ENCODE assay signal across 10 cellular contexts in genomic region chr1:2134232-2134603, GRCh38.
A peak's percentile ranks its signal among the peaks of the same experiment; 100 is the strongest.
DNase-seq lines count a peak whose midpoint lies in the region; ATAC-seq and TF ChIP-seq lines count a peak whose summit lies in the region.
"Had no signal": no experiment of that assay in that cellular context is flagged by ENCODE, and none has a peak within 500 bp of the region (broad histone marks: within the 10 kb centered on the region; RNA-seq: fewer than 3 reads in every experiment).

No MANE protein-coding gene starts in this region.

- H3K36me3 Mint-ChIP-seq in CD4-positive, CD25-positive, alpha-beta regulatory T cell: peaks cover 4% of the 10 kb centered on the region

- no peaks in the 10 kb centered on the region for H3K27me3 ChIP-seq in CD4-positive, CD25-positive, alpha-beta regulatory T cell (ENCODE audit: control insufficient read depth, insufficient read depth, low read length)

- H3K27me3 Mint-ChIP-seq in CD4-positive, CD25-positive, alpha-beta regulatory T cell: no peaks in the 10 kb centered on the region

- peaks cover 15% of the 10 kb centered on the region for H3K4me1 ChIP-seq in CD4-positive, CD25-positive, alpha-beta regulatory T cell (ENCODE audit: control insufficient read depth, insufficient read depth, low read length, poor library complexity, severe bottlenecking)

- H3K4me3 Mint-ChIP-seq in CD4-positive, CD25-positive, alpha-beta regulatory T cell: peak overlapping the region in 3 of 4 donors; percentile 49 to 85 (median 50)

- peaks cover 0 to 32% (median 12%) of the 10 kb centered on the region in 4 donors for H3K4me1 Mint-ChIP-seq in CD4-positive, CD25-positive, alpha-beta regulatory T cell

- ATAC-seq in CD4-positive, CD25-positive, alpha-beta regulatory T cell (ENCODE audit: low read depth in 2 of 2): no peak

- H3K27ac Mint-ChIP-seq in CD4-positive, CD25-positive, alpha-beta regulatory T cell: peak overlapping the region in 1 of 3 donors; percentile 36

- peak overlapping the region; percentile 85 for H3K27ac ChIP-seq in CD4-positive, CD25-positive, alpha-beta regulatory T cell (ENCODE audit: insufficient read depth, low read length, poor library complexity, severe bottlenecking)
- H3K27ac ChIP-seq in RWPE1: peak overlapping the region; percentile 65

- TF ChIP-seq POLR2A in erythroblast (IDR thresholded peaks at IDR 0.05; ENCODE audit: low read length): no peak

- H3K4me3 ChIP-seq in CD4-positive, CD25-positive, alpha-beta regulatory T cell (ENCODE audit: low read depth, low read length): no peak overlapping the region

- no peaks in the 10 kb centered on the region for H3K9me3 ChIP-seq in CD4-positive, CD25-positive, alpha-beta regulatory T cell (ENCODE audit: control insufficient read depth in 2 of 2, low read length in 2 of 2)

- CTCF ChIA-PET in RWPE1 (lab: Yijun Ruan, JAX): no interaction called here

- POLR2A ChIA-PET in RWPE1 (lab: Yijun Ruan, JAX; ENCODE audit: low non-redundant PET): no interaction called here

- no peaks in the 10 kb centered on the region for H3K9me3 Mint-ChIP-seq in CD4-positive, CD25-positive, alpha-beta regulatory T cell

- DNase-seq in CD4-positive, CD25-positive, alpha-beta regulatory T cell: no peak
- no peak for DNase-seq in RWPE1 (ENCODE audit: low spot score)
- peak; percentile 48 for DNase-seq in globus pallidus (ENCODE audit: low spot score)
- DNase-seq in pons (ENCODE audit: low spot score): peak; percentile 75
- no peak for DNase-seq in NCI-H1694 treated with DMSO at 0.1 percent for 48 hours (lab: John Stamatoyannopoulos, UW)
- no peak for DNase-seq in putamen (ENCODE audit: low spot score)
- DNase-seq in erythroblast (lab: John Stamatoyannopoulos, UW): no peak
- no peak for DNase-seq in NCI-H510A (lab: John Stamatoyannopoulos, UW)
- DNase-seq: MV-4-11, NCI-H524 treated with DMSO at 0.1 percent for 48 hours had no signal

- no peaks in the 10 kb centered on the region for H3K36me3 ChIP-seq in CD4-positive, CD25-positive, alpha-beta regulatory T cell (ENCODE audit: control insufficient read depth, insufficient read depth, low read length)

- no peak for TF ChIP-seq CTCF in RWPE1 (conservative IDR thresholded peaks at IDR 0.05; ENCODE audit: low read depth)

Comparison
In these comparisons a context has a peak if more than half of its experiments do, and no peak if none do; other contexts are left out.
1. DNase-seq: peak in globus pallidus (single experiment) and pons (single experiment); none in CD4-positive, CD25-positive, alpha-beta regulatory T cell (0 of 3), RWPE1 (single experiment), NCI-H1694 treated with DMSO at 0.1 percent for 48 hours (single experiment), putamen (single experiment), erythroblast (0 of 2) and NCI-H510A (single experiment).